8 cellular contexts compared by ENCODE assay signal in genomic region chr14:91508105-91508504, GRCh38. TPM values are rescaled to one million over a fixed set of nuclear protein-coding genes. Genes with fewer than 3 reads are reported as not detected.
DNase-seq lines count a peak whose midpoint lies in the region; ATAC-seq and TF ChIP-seq lines count a peak whose summit lies in the region.

No MANE protein-coding gene starts in this region.

- in situ Hi-C loops in astrocyte of the spinal cord (cut with HindIII; ENCODE audit: low sequenced_read_pairs), result no loop called here

- intact Hi-C loops in upper lobe of right lung (cut with DNase I), result no loop called here

- peak overlapping the region; percentile 85 for H3K4me3 ChIP-seq in astrocyte of the spinal cord (ENCODE audit: low read depth, low read length)
- H3K4me3 ChIP-seq in upper lobe of right lung, result peak overlapping the region; percentile 86

- no peak for ATAC-seq in memory B cell (ENCODE audit: low read depth)
- ATAC-seq in upper lobe of right lung, result no peak

- DNase-seq in activated naive CD4-positive, alpha-beta T cell (lab: John Stamatoyannopoulos, UW), result no peak
- no peak for DNase-seq in astrocyte of the spinal cord (ENCODE audit: low read depth, low spot score)
- no peak for DNase-seq in memory B cell (ENCODE audit: low spot score in 2 of 2)
- DNase-seq in upper lobe of right lung, result no peak
- no peak for DNase-seq in RPMI8226
- DNase-seq in RKO (ENCODE audit: low spot score), result no peak
- no peak for DNase-seq in activated CD4-positive, alpha-beta T cell treated with anti-CD3 and anti-CD28 coated beads for 1 hour

- peaks cover 27% of the 10 kb centered on the region for H3K36me3 ChIP-seq in upper lobe of right lung

- TF ChIP-seq CTCF in astrocyte of the spinal cord (IDR thresholded peaks at IDR 0.05; ENCODE audit: low read depth, low read length), result no peak
- TF ChIP-seq CTCF in upper lobe of right lung (IDR thresholded peaks at IDR 0.05), result no peak

- H3K36me3 Mint-ChIP-seq in activated naive CD4-positive, alpha-beta T cell treated with anti-CD3 and anti-CD28 coated beads, Interleukin-2, amount 50 U/mL, for 24 hours, result peaks cover 14% of the 10 kb centered on the region
- peaks cover 12% of the 10 kb centered on the region for H3K36me3 Mint-ChIP-seq in memory B cell

- no peaks in the 10 kb centered on the region for H3K9me3 Mint-ChIP-seq in activated naive CD4-positive, alpha-beta T cell treated with anti-CD3 and anti-CD28 coated beads, Interleukin-2, amount 50 U/mL, for 24 hours
- no peaks in the 10 kb centered on the region for H3K9me3 Mint-ChIP-seq in memory B cell

- peaks cover 27% of the 10 kb centered on the region for H3K4me1 ChIP-seq in upper lobe of right lung

- no peaks in the 10 kb centered on the region for H3K9me3 ChIP-seq in upper lobe of right lung

- no peaks in the 10 kb centered on the region for H3K27me3 Mint-ChIP-seq in activated naive CD4-positive, alpha-beta T cell treated with anti-CD3 and anti-CD28 coated beads, Interleukin-2, amount 50 U/mL, for 24 hours
- no peaks in the 10 kb centered on the region for H3K27me3 Mint-ChIP-seq in memory B cell

- peak overlapping the region; percentile 100 for H3K27ac ChIP-seq in upper lobe of right lung

- peak overlapping the region; percentile 51 for H3K27ac Mint-ChIP-seq in activated naive CD4-positive, alpha-beta T cell treated with anti-CD3 and anti-CD28 coated beads, Interleukin-2, amount 50 U/mL, for 24 hours
- peak overlapping the region; percentile 99 for H3K27ac Mint-ChIP-seq in memory B cell

- peaks cover 41% of the 10 kb centered on the region for H3K4me1 Mint-ChIP-seq in activated naive CD4-positive, alpha-beta T cell treated with anti-CD3 and anti-CD28 coated beads, Interleukin-2, amount 50 U/mL, for 24 hours
- H3K4me1 Mint-ChIP-seq in memory B cell, result peaks cover 18% of the 10 kb centered on the region

- no peaks in the 10 kb centered on the region for H3K27me3 ChIP-seq in upper lobe of right lung

- H3K4me3 Mint-ChIP-seq in activated naive CD4-positive, alpha-beta T cell treated with anti-CD3 and anti-CD28 coated beads, Interleukin-2, amount 50 U/mL, for 24 hours, result peak overlapping the region; percentile 94
- H3K4me3 Mint-ChIP-seq in memory B cell, result peak overlapping the region; percentile 89

RNA-seq across cellular contexts. Expression of gene PPP4R3A, which starts 2.0 kb away (rescaled TPM):
- 86.2 TPM for total RNA-seq in upper lobe of right lung
